ENCODE assay signal across 8 cellular contexts in genomic region chr1:2227341-2228156, GRCh38. TPM values are rescaled to one million over a fixed set of nuclear protein-coding genes. Genes with fewer than 3 reads are reported as not detected.
DNase-seq lines count a peak whose midpoint lies in the region; ATAC-seq and TF ChIP-seq lines count a peak whose summit lies in the region.

No MANE protein-coding gene starts in this region.

- H3K4me1 ChIP-seq in PC-9 (replicated peaks; ENCODE audit: insufficient read depth) (peaks cover 13% of the 10 kb centered on the region), esophagus (ENCODE audit: control insufficient read depth in 2 of 2, insufficient read depth in 2 of 2, low read length in 1 of 2) (peaks cover 4 to 24% of the 10 kb centered on the region in 2 donors), muscle layer of colon (ENCODE audit: insufficient read depth, low read length) (peaks cover 12% of the 10 kb centered on the region)

- no peaks in the 10 kb centered on the region for H3K9me2 ChIP-seq in PC-9 (ENCODE audit: insufficient read depth)

- peak overlapping the region; percentile 72 for H3K27ac ChIP-seq in PC-9
- peak overlapping the region; percentile 97 to 99 for H3K27ac ChIP-seq in esophagus (ENCODE audit: low read depth in 2 of 2, low read length in 1 of 2)
- H3K27ac ChIP-seq in muscle layer of colon (ENCODE audit: low read depth, low read length) = peak overlapping the region; percentile 96

- peaks cover 24% of the 10 kb centered on the region for H3K4me1 Mint-ChIP-seq in activated T-cell treated with anti-CD3 and anti-CD28 coated beads, Interleukin-2, amount 50 U/mL, for 4 hours (ENCODE audit: low read depth)

- TF ChIP-seq CTCF in PC-9 (conservative IDR thresholded peaks at IDR 0.05) = no peak; the same call in 1 of the 2 replicates

- H3K27me3 Mint-ChIP-seq in activated T-cell treated with anti-CD3 and anti-CD28 coated beads, Interleukin-2, amount 50 U/mL, for 4 hours (ENCODE audit: low read depth) = no peaks in the 10 kb centered on the region

- H3K9me3 Mint-ChIP-seq in activated T-cell treated with anti-CD3 and anti-CD28 coated beads, Interleukin-2, amount 50 U/mL, for 4 hours = no peaks in the 10 kb centered on the region

- H4K20me1 ChIP-seq in PC-9 (ENCODE audit: insufficient read depth) = peaks cover 38% of the 10 kb centered on the region

- H3K36me3 Mint-ChIP-seq in activated T-cell treated with anti-CD3 and anti-CD28 coated beads, Interleukin-2, amount 50 U/mL, for 4 hours (ENCODE audit: insufficient read depth) = no peaks in the 10 kb centered on the region

- peak overlapping the region; percentile 94; the same call in 1 of the 2 replicates for H2AFZ ChIP-seq in PC-9

- H3K4me3 Mint-ChIP-seq in activated T-cell treated with anti-CD3 and anti-CD28 coated beads, Interleukin-2, amount 50 U/mL, for 4 hours = peak overlapping the region; percentile 70

- intact Hi-C loops in PC-9 (cut with micrococcal nuclease; ENCODE audit: unreplicated experiment) = loop anchor here (5.0 kb wide), 1 partner anchor 85 kb away; no protein-coding TSS in a partner anchor

- WGBS in esophagus, 2 donors = 0% methylated on average over 84 to 130 of the region's 130 CpGs

- peak overlapping the region; percentile 93 for H3K4me2 ChIP-seq in PC-9

- peaks cover 3% of the 10 kb centered on the region; the same call in 1 of the 2 replicates for H3F3A ChIP-seq in PC-9 (ENCODE audit: insufficient read depth, low read depth)

- no peak overlapping the region for H3K9ac ChIP-seq in muscle layer of colon (ENCODE audit: low read length)

- TF ChIP-seq RAD21 in Ishikawa (IDR thresholded peaks at IDR 0.05; ENCODE audit: low read depth) = no peak

- CTCF ChIA-PET in PC-9 (lab: Charles Lee) = no interaction called here

- DNase-seq in DMS53 treated with DMSO at 0.1 percent for 48 hours (lab: John Stamatoyannopoulos, UW; ENCODE audit: unreplicated experiment) (peak; percentile 92), PC-9 (peak; percentile 83 to 97)
- DNase-seq in activated T-cell treated with anti-CD3 and anti-CD28 coated beads, Interleukin-2, amount 50 U/mL, for 4 hours = peak; percentile 89
- peak; percentile 95 for DNase-seq in stimulated activated CD8-positive, alpha-beta memory T cell treated with anti-CD3 and anti-CD28 coated beads, Interleukin-4, amount 100 ng/mL, for 48 hours

- no TSS peak for BruUV-seq in PC-9 (replicated peaks; lab: Mats Ljungman, UMichigan)

- H3K4me3 ChIP-seq in PC-9 (peak overlapping the region; percentile 78), esophagus (ENCODE audit: low read depth in 1 of 2, low read length in 2 of 2) (peak overlapping the region; percentile 85 to 91), muscle layer of colon (ENCODE audit: low read depth in 1 of 2, low read length in 2 of 2) (peak overlapping the region in 1 of 2 donors; percentile 57)

- H3K9me3 ChIP-seq in PC-9 (ENCODE audit: insufficient read depth, low read depth) (no peaks in the 10 kb centered on the region), esophagus (ENCODE audit: control insufficient read depth in 2 of 2, insufficient read depth in 1 of 2, low read depth in 1 of 2, low read length in 1 of 2) (no peaks in the 10 kb centered on the region), muscle layer of colon (ENCODE audit: low read length) (no peaks in the 10 kb centered on the region)

- no peaks in the 10 kb centered on the region for H3K27me3 ChIP-seq in PC-9 (ENCODE audit: insufficient read depth, low read depth)
- H3K27me3 ChIP-seq in esophagus (ENCODE audit: control insufficient read depth in 1 of 2, insufficient read depth in 2 of 2, low read length in 2 of 2) = no peaks in the 10 kb centered on the region
- H3K27me3 ChIP-seq in muscle layer of colon (ENCODE audit: control insufficient read depth in 1 of 2, insufficient read depth in 2 of 2, low read length in 2 of 2) = no peaks in the 10 kb centered on the region

- no peaks in the 10 kb centered on the region for H3K36me3 ChIP-seq in PC-9 (ENCODE audit: low read depth)
- no peaks in the 10 kb centered on the region for H3K36me3 ChIP-seq in esophagus (ENCODE audit: control insufficient read depth in 2 of 2, insufficient read depth in 2 of 2, low read length in 1 of 2)
- H3K36me3 ChIP-seq in muscle layer of colon (ENCODE audit: insufficient read depth, low read length) = no peaks in the 10 kb centered on the region

- ATAC-seq in GM21717 (IDR thresholded peaks at IDR 0.05; ENCODE audit: unreplicated experiment) = peak; percentile 82
- peak; percentile 89 to 92 for ATAC-seq in activated T-cell treated with anti-CD3 and anti-CD28 coated beads, Interleukin-2, amount 50 U/mL, for 4 hours

- TF ChIP-seq EP300 in Ishikawa (IDR thresholded peaks at IDR 0.05; ENCODE audit: borderline replicate concordance) = no peak

- POLR2A ChIA-PET in PC-9 (lab: Charles Lee; ENCODE audit: unreplicated experiment) = interaction anchor here (0.5 to 1.0 kb wide), 6 partner anchors 19 to 431 kb away, joined by 3 to 9 read pairs (median 4); no protein-coding TSS in a partner anchor

- peaks cover 41% of the 10 kb centered on the region for H3K79me2 ChIP-seq in PC-9 (ENCODE audit: low read depth)

TF ChIP-seq in Ishikawa, 13 proteins besides CTCF, POLR2A, EP300 and RAD21:
- TF ChIP-seq NFIC (IDR thresholded peaks at IDR 0.05) (0 out of 2 replicates have a peak, but pooled peaks have one; percentile 10), FOXM1 (IDR thresholded peaks at IDR 0.05; ENCODE audit: borderline replicate concordance, low read depth) (no peak), CREB1 (IDR thresholded peaks at IDR 0.05; ENCODE audit: low read depth) (no peak), TEAD4 (IDR thresholded peaks at IDR 0.05) (peak; percentile 60), EGR1 (IDR thresholded peaks at IDR 0.05) (0 out of 2 replicates have a peak, but pooled peaks have one; percentile 22), TAF1 (IDR thresholded peaks at IDR 0.05; ENCODE audit: low read depth) (peak; percentile 60; the same call in 1 of the 2 replicates), YY1 (IDR thresholded peaks at IDR 0.05; ENCODE audit: low read depth) (no peak; the same call in 1 of the 2 replicates), CEBPB (IDR thresholded peaks at IDR 0.05) (no peak), TCF12 (IDR thresholded peaks at IDR 0.05; ENCODE audit: low read depth) (no peak; the same call in 1 of the 2 replicates), ZBTB7A (IDR thresholded peaks at IDR 0.05; ENCODE audit: low read depth) (no peak; the same call in 1 of the 2 replicates), USF1 (IDR thresholded peaks at IDR 0.05) (no peak), MAX (IDR thresholded peaks at IDR 0.05) (no peak)
- TF ChIP-seq, protein P1, sequence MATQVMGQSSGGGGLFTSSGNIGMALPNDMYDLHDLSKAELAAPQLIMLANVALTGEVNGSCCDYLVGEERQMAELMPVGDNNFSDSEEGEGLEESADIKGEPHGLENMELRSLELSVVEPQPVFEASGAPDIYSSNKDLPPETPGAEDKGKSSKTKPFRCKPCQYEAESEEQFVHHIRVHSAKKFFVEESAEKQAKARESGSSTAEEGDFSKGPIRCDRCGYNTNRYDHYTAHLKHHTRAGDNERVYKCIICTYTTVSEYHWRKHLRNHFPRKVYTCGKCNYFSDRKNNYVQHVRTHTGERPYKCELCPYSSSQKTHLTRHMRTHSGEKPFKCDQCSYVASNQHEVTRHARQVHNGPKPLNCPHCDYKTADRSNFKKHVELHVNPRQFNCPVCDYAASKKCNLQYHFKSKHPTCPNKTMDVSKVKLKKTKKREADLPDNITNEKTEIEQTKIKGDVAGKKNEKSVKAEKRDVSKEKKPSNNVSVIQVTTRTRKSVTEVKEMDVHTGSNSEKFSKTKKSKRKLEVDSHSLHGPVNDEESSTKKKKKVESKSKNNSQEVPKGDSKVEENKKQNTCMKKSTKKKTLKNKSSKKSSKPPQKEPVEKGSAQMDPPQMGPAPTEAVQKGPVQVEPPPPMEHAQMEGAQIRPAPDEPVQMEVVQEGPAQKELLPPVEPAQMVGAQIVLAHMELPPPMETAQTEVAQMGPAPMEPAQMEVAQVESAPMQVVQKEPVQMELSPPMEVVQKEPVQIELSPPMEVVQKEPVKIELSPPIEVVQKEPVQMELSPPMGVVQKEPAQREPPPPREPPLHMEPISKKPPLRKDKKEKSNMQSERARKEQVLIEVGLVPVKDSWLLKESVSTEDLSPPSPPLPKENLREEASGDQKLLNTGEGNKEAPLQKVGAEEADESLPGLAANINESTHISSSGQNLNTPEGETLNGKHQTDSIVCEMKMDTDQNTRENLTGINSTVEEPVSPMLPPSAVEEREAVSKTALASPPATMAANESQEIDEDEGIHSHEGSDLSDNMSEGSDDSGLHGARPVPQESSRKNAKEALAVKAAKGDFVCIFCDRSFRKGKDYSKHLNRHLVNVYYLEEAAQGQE (IDR thresholded peaks at IDR 0.05; ENCODE audit: low read depth) = no peak

RNA-seq across cellular contexts. Expression of gene SKI, which starts 0.6 kb away (rescaled TPM):
- 36.2 and 39.1 TPM in 2 replicates for total RNA-seq in PC-9 (2021)
- total RNA-seq in activated T-cell treated with anti-CD3 and anti-CD28 coated beads, Interleukin-2, amount 50 U/mL, for 4 hours = 10 to 100 TPM; 43.8 to 45.2 (median 44.7) TPM
- 10 to 100 TPM; 11.5 to 12.8 TPM for polyA plus RNA-seq in esophagus

RNA-seq across cellular contexts. Expression of gene FAAP20, which starts 33.0 kb away (rescaled TPM):
- 72.1 and 97.1 TPM in 2 replicates for total RNA-seq in PC-9 (2021)
- total RNA-seq in activated T-cell treated with anti-CD3 and anti-CD28 coated beads, Interleukin-2, amount 50 U/mL, for 4 hours = 10 to 100 TPM; 67.8 to 82.3 (median 69.9) TPM
- 10 to 100 TPM; 32.9 to 44.8 TPM for polyA plus RNA-seq in esophagus
